ENCODE assay signal across 8 cellular contexts in the genomic region with DNA sequence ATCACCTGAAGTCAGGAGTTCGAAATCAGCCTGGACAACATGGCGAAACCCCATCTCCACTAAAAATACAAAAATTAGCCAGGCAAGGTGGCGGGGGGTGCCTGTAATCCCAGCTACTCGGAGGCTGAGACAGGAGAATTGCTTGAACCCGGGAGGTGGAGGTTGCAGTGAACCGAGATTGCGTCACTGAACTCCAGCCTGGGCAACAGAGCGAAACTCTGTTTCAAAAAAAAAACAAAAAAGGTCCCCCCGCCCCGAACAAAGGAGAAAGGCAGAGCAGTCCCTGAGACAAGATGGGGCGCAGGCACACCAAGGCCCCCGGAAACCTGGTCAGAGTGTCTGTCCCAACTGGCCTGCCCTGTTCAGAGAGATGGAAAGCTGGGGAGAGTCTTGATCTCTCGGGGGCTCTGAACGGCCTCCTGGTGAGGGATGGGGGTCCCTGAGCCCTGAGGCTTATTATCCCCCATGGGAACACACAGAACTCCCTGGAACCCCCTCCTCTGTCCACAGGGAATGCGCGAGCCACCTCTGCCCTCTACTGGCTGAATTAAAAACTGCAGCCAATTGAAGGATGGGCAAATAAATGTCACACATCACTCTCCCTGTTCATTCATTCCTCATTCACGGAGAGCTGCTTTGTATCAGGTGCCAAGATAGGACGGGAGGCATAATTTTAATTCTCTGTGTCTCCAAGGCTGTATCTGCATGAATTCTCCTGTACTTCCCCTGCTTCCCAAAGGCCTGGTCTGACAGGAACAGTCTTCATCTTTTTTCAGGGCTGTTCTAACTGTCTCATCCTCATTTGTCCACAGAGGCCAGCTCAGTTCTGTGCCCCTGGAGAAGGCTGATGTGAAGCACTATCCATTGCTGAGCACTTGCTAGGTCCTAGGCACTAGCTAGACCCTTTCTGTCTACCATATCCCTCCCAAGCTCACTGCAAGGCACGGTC. TPM values are rescaled to one million over a fixed set of nuclear protein-coding genes. Genes with fewer than 3 reads are reported as not detected.
DNase-seq lines count a peak whose midpoint lies in the region; ATAC-seq and TF ChIP-seq lines count a peak whose summit lies in the region.

No MANE protein-coding gene starts in this region.

- no peaks in the 10 kb centered on the region for H4K20me1 ChIP-seq in PC-3 (ENCODE audit: low read length)

- H3K9me3 Mint-ChIP-seq in CD4-positive, alpha-beta memory T cell, result peaks cover 0 to 9% (median 0%) of the 10 kb centered on the region in 8 donors
- no peaks in the 10 kb centered on the region for H3K9me3 Mint-ChIP-seq in memory B cell

- no peak overlapping the region for H3K9ac ChIP-seq in PC-3 (ENCODE audit: low read length)

- no peaks in the 10 kb centered on the region for H3K9me2 ChIP-seq in PC-3 (replicated peaks; ENCODE audit: low read length)

- intact Hi-C loops in CD4-positive, alpha-beta memory T cell (cut with micrococcal nuclease), result no loop called here
- intact Hi-C loops in aorta (cut with DNase I) (no loop called here), PC-3 (cut with micrococcal nuclease) (no loop called here)

- no peak overlapping the region for H2AFZ ChIP-seq in PC-3 (ENCODE audit: low read length)

- peak; percentile 56 for ATAC-seq in GM21529 (IDR thresholded peaks at IDR 0.05; ENCODE audit: unreplicated experiment)
- peak; percentile 35; the same call in 1 of the 3 replicates for ATAC-seq in RWPE2 (ENCODE audit: low read depth)
- ATAC-seq in memory B cell (ENCODE audit: low read depth), result peak; percentile 35
- ATAC-seq in aorta (ENCODE audit: low FRiP score), result peak; percentile 65
- ATAC-seq in PC-3, result no peak

- DNase-seq in CD4-positive, alpha-beta memory T cell, result peak in 4 of 5 donors; percentile 17 to 30 (median 26)
- DNase-seq in RWPE2 (ENCODE audit: low spot score), result no peak
- peak; percentile 25 for DNase-seq in choroid plexus epithelial cell (ENCODE audit: low read depth)
- DNase-seq in memory B cell (ENCODE audit: low spot score in 2 of 2), result peak; percentile 33 to 53
- DNase-seq in aorta, result no peak
- no peak for DNase-seq in PC-3
- no peak for DNase-seq in effector memory CD4-positive, alpha-beta T cell

- TF ChIP-seq CTCF in RWPE2 (IDR thresholded peaks at IDR 0.05; ENCODE audit: poor library complexity, severe bottlenecking), result peak; percentile 85
- TF ChIP-seq CTCF in choroid plexus epithelial cell (conservative IDR thresholded peaks at IDR 0.05; ENCODE audit: low read depth, low read length), result peak; percentile 87
- TF ChIP-seq CTCF in PC-3 (conservative IDR thresholded peaks at IDR 0.05; ENCODE audit: low read depth, low read length), result no peak

- peaks cover 1 to 11% of the 10 kb centered on the region in 2 donors for H3K27me3 Mint-ChIP-seq in CD4-positive, alpha-beta memory T cell
- peaks cover 11% of the 10 kb centered on the region for H3K27me3 Mint-ChIP-seq in memory B cell

- H3K4me3 Mint-ChIP-seq in CD4-positive, alpha-beta memory T cell, result no peak overlapping the region
- H3K4me3 Mint-ChIP-seq in memory B cell, result no peak overlapping the region

- H3K79me2 ChIP-seq in PC-3 (ENCODE audit: low read length), result no peaks in the 10 kb centered on the region

- H3F3A ChIP-seq in PC-3 (ENCODE audit: low read length, unreplicated experiment), result no peaks in the 10 kb centered on the region

- CTCF ChIA-PET in CD4-positive, alpha-beta memory T cell (lab: Charles Lee; ENCODE audit: partially characterized antibody), result interaction anchor here (0.8 to 3.2 kb wide), 11 partner anchors 8 to 697 kb away, joined by 3 to 11 read pairs (median 3); no protein-coding TSS in a partner anchor
- CTCF ChIA-PET in PC-3 (lab: Charles Lee), result no interaction called here

- H3K27ac Mint-ChIP-seq in CD4-positive, alpha-beta memory T cell, result no peak overlapping the region
- H3K27ac Mint-ChIP-seq in memory B cell, result no peak overlapping the region

- 58 to 61% methylated on average over 18 to 19 of the region's 19 CpGs for WGBS in aorta, 2 donors

- no peaks in the 10 kb centered on the region for H3K4me1 ChIP-seq in CD4-positive, alpha-beta memory T cell (ENCODE audit: insufficient read depth, low read length)
- H3K4me1 ChIP-seq in RWPE2 (ENCODE audit: insufficient read depth, poor library complexity, severe bottlenecking) (no peaks in the 10 kb centered on the region), aorta (ENCODE audit: control insufficient read depth in 1 of 2, insufficient read depth in 2 of 2, low read length in 2 of 2) (no peaks in the 10 kb centered on the region), PC-3 (ENCODE audit: insufficient read depth, low read length) (no peaks in the 10 kb centered on the region)
- no peaks in the 10 kb centered on the region for H3K4me1 ChIP-seq in effector memory CD4-positive, alpha-beta T cell (ENCODE audit: control insufficient read depth, insufficient read depth, low read length, poor library complexity, severe bottlenecking)

- H3K4me1 Mint-ChIP-seq in CD4-positive, alpha-beta memory T cell, result no peaks in the 10 kb centered on the region
- H3K4me1 Mint-ChIP-seq in memory B cell, result no peaks in the 10 kb centered on the region

- no peaks in the 10 kb centered on the region for H3K27me3 ChIP-seq in CD4-positive, alpha-beta memory T cell (ENCODE audit: insufficient read depth, low read length)
- no peaks in the 10 kb centered on the region for H3K27me3 ChIP-seq in RWPE2 (ENCODE audit: insufficient read depth, poor library complexity, severe bottlenecking)
- no peaks in the 10 kb centered on the region for H3K27me3 ChIP-seq in aorta (ENCODE audit: control insufficient read depth in 1 of 2, insufficient read depth in 2 of 2, low read length in 1 of 2)
- H3K27me3 ChIP-seq in PC-3 (ENCODE audit: low read length), result no peaks in the 10 kb centered on the region
- H3K27me3 ChIP-seq in effector memory CD4-positive, alpha-beta T cell (replicated peaks; ENCODE audit: control insufficient read depth, insufficient read depth, low read length, poor library complexity, severe bottlenecking), result no peaks in the 10 kb centered on the region

- no peak overlapping the region for H3K27ac ChIP-seq in CD4-positive, alpha-beta memory T cell (ENCODE audit: low read depth, low read length)
- H3K27ac ChIP-seq in RWPE2 (ENCODE audit: poor library complexity, severe bottlenecking) (no peak overlapping the region), aorta (ENCODE audit: low read depth in 1 of 2, low read length in 2 of 2) (no peak overlapping the region), PC-3 (ENCODE audit: low read length) (no peak overlapping the region)
- no peak overlapping the region for H3K27ac ChIP-seq in effector memory CD4-positive, alpha-beta T cell (ENCODE audit: insufficient read depth, low read length, poor library complexity, severe bottlenecking)

- H3K4me2 ChIP-seq in PC-3 (ENCODE audit: low read length), result no peak overlapping the region

- H3K36me3 Mint-ChIP-seq in CD4-positive, alpha-beta memory T cell, result no peaks in the 10 kb centered on the region
- no peaks in the 10 kb centered on the region for H3K36me3 Mint-ChIP-seq in memory B cell

- H3K9me3 ChIP-seq in CD4-positive, alpha-beta memory T cell (ENCODE audit: control insufficient read depth in 1 of 2, low read length in 2 of 2), result no peaks in the 10 kb centered on the region
- H3K9me3 ChIP-seq in RWPE2 (ENCODE audit: severe bottlenecking), result no peaks in the 10 kb centered on the region
- no peaks in the 10 kb centered on the region for H3K9me3 ChIP-seq in aorta (ENCODE audit: control insufficient read depth, low read length)
- H3K9me3 ChIP-seq in PC-3 (ENCODE audit: low read length), result no peaks in the 10 kb centered on the region
- H3K9me3 ChIP-seq in effector memory CD4-positive, alpha-beta T cell (ENCODE audit: control insufficient read depth, low read length), result no peaks in the 10 kb centered on the region

- H3K4me3 ChIP-seq in CD4-positive, alpha-beta memory T cell (ENCODE audit: low read length in 2 of 2), result no peak overlapping the region
- H3K4me3 ChIP-seq in RWPE2 (ENCODE audit: severe bottlenecking) (no peak overlapping the region), choroid plexus epithelial cell (ENCODE audit: low read depth, low read length) (no peak overlapping the region), aorta (ENCODE audit: low read length in 2 of 2) (no peak overlapping the region), PC-3 (ENCODE audit: low read length) (no peak overlapping the region)
- H3K4me3 ChIP-seq in effector memory CD4-positive, alpha-beta T cell (ENCODE audit: insufficient read depth, low read depth, low read length, poor library complexity, severe bottlenecking), result no peak overlapping the region

- no TSS peak for BruUV-seq in PC-3 (replicated peaks; lab: Mats Ljungman, UMichigan)

- POLR2A ChIA-PET in CD4-positive, alpha-beta memory T cell (lab: Charles Lee; ENCODE audit: partially characterized antibody), result no interaction called here
- POLR2A ChIA-PET in PC-3 (lab: Charles Lee; ENCODE audit: unreplicated experiment), result no interaction called here

- no peaks in the 10 kb centered on the region for H3K36me3 ChIP-seq in CD4-positive, alpha-beta memory T cell (ENCODE audit: insufficient read depth, low read length)
- H3K36me3 ChIP-seq in RWPE2 (ENCODE audit: low read depth) (no peaks in the 10 kb centered on the region), aorta (ENCODE audit: control insufficient read depth in 1 of 2, insufficient read depth in 2 of 2, low read length in 1 of 2) (no peaks in the 10 kb centered on the region), PC-3 (ENCODE audit: low read depth, low read length) (no peaks in the 10 kb centered on the region; the same call in 1 of the 2 replicates)
- H3K36me3 ChIP-seq in effector memory CD4-positive, alpha-beta T cell (ENCODE audit: control insufficient read depth, insufficient read depth, low read length), result no peaks in the 10 kb centered on the region

RNA-seq across cellular contexts. Expression of gene MAT1A, which starts 28.9 kb away (rescaled TPM):
- total RNA-seq in CD4-positive, alpha-beta memory T cell, result not detected
- polyA plus RNA-seq in CD4-positive, alpha-beta memory T cell, result not detected
- under 1 TPM; 0.13 to 0.60 TPM for total RNA-seq in aorta
- polyA plus RNA-seq in aorta, result not detected
- total RNA-seq in PC-3 (2014; rRNA removed), result not detected in 2 replicates

RNA-seq across cellular contexts. Expression of gene ANXA11, which starts 55.2 kb away (rescaled TPM):
- total RNA-seq in CD4-positive, alpha-beta memory T cell, result 100 to 1,000 TPM; 202 to 211 TPM
- 100 to 1,000 TPM; 173 to 342 TPM for polyA plus RNA-seq in CD4-positive, alpha-beta memory T cell
- total RNA-seq in aorta (100 to 1,000 TPM; 227 to 256 TPM), PC-3 (2014; rRNA removed) (434 and 520 TPM in 2 replicates)
- 100 to 1,000 TPM in 1 of 2 donors, 10 to 100 TPM in 1; 97.3 to 160 TPM for polyA plus RNA-seq in aorta

Comparison
In these comparisons a context has a peak if more than half of its experiments do, and no peak if none do; other contexts are left out.
1. DNase-seq: peak in CD4-positive, alpha-beta memory T cell (4 of 5), choroid plexus epithelial cell (single experiment) and memory B cell (2 of 2); none in RWPE2 (single experiment), aorta (0 of 2), PC-3 (single experiment) and effector memory CD4-positive, alpha-beta T cell (0 of 3).